12 cellular contexts compared by ENCODE assay signal in the genomic region with DNA sequence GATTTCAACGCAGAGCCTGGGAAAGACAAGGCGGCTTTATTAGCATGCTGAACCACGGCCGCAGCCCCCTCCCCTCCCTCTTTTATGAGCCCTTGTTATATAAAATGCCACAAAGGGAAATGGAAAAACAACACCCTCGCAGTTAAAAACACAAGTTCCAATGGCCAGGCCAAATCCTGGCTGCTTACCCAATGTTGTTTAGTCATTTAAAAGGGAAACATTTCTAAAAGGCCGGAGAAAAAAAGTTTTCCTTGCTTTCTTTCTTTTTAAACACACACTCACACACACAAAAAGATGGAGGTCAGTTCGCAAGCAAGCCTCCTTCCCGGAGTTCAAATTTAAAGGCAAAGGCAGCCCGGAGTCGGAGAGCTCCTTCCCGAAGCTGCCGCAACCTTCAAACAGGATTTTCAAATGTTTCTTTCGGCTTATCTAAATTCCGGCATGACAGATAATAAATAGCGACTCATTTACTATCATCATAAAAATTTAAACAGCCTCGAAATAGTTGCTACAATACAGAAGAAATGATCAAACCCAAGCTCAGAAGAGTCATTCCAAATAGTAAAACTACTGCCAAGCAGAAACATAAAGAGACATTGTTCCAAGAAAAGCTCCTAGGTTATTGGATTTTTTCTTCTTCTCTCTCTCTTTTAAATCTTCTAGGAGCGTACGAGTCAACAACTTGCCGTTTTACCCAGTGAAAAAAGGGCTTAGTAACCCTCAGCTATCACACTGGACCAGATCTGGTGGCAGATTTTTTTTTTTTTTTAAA. TPM values are rescaled to one million over a fixed set of nuclear protein-coding genes. Genes with fewer than 3 reads are reported as not detected.
A peak's percentile ranks its signal among the peaks of the same experiment; 100 is the strongest.
DNase-seq lines count a peak whose midpoint lies in the region; ATAC-seq and TF ChIP-seq lines count a peak whose summit lies in the region.
"Had no signal": no experiment of that assay in that cellular context is flagged by ENCODE, and none has a peak within 500 bp of the region (broad histone marks: within the 10 kb centered on the region; RNA-seq: fewer than 3 reads in every experiment).

No MANE protein-coding gene starts in this region.

- no peak overlapping the region for H3K14ac ChIP-seq in mesenchymal stem cell (ENCODE audit: low read length in 2 of 2)

- H3K4me2 ChIP-seq in mesenchymal stem cell (ENCODE audit: low read length, poor library complexity, severe bottlenecking) = no peak overlapping the region

- H3K4me1 ChIP-seq in tibial nerve = peaks cover 0 to 46% (median 21%) of the 10 kb centered on the region in 4 donors
- peaks cover 26% of the 10 kb centered on the region for H3K4me1 ChIP-seq in mesenchymal stem cell (ENCODE audit: control insufficient read depth, insufficient read depth, low read depth, low read length)
- H3K4me1 ChIP-seq: A549 had no signal

- no peak overlapping the region for H2AFZ ChIP-seq in mesenchymal stem cell (ENCODE audit: low read depth, low read length)

- no peak for ATAC-seq in activated T-cell treated with anti-CD3 and anti-CD28 coated beads, Interleukin-2, amount 50 U/mL, for 4 hours
- ATAC-seq: A549 had no signal

- TF ChIP-seq POLR2A in tibial nerve (IDR thresholded peaks at IDR 0.05) = no peak

- H3K79me1 ChIP-seq in mesenchymal stem cell (replicated peaks; ENCODE audit: low read length, poor library complexity, severe bottlenecking) = no peaks in the 10 kb centered on the region

- WGBS in tibial nerve, 2 donors = 3 to 4% methylated on average over 19 of the region's 19 CpGs
- WGBS in mesenchymal stem cell = 7% methylated on average over 18 of the region's 19 CpGs

- no peak for TF ChIP-seq EP300 in tibial nerve (IDR thresholded peaks at IDR 0.05)

- H4K91ac ChIP-seq in mesenchymal stem cell (ENCODE audit: low read length) = no peak overlapping the region

- no peak overlapping the region for H3K18ac ChIP-seq in mesenchymal stem cell (ENCODE audit: low read depth in 1 of 2, low read length in 2 of 2)

- TF ChIP-seq CTCF in coronary artery (IDR thresholded peaks at IDR 0.05) = no peak
- no peak for TF ChIP-seq CTCF in tibial nerve (IDR thresholded peaks at IDR 0.05)

- no peaks in the 10 kb centered on the region for H3K36me3 Mint-ChIP-seq in activated T-cell treated with anti-CD3 and anti-CD28 coated beads, Interleukin-2, amount 50 U/mL, for 4 hours (ENCODE audit: insufficient read depth)

- H3K36me3 ChIP-seq in tibial nerve (peaks cover 0 to 3% (median 0%) of the 10 kb centered on the region in 3 donors), mesenchymal stem cell (ENCODE audit: control insufficient read depth in 1 of 2, insufficient read depth in 2 of 2, low read depth in 1 of 2, low read length in 2 of 2) (no peaks in the 10 kb centered on the region)

- H4K8ac ChIP-seq in mesenchymal stem cell (ENCODE audit: low read length) = no peak overlapping the region

- H2BK5ac ChIP-seq in mesenchymal stem cell (ENCODE audit: low read depth, low read length, poor library complexity, severe bottlenecking) = no peak overlapping the region

- H2BK15ac ChIP-seq in mesenchymal stem cell (ENCODE audit: low read depth, poor library complexity, severe bottlenecking) = no peak overlapping the region

- peaks cover 70% of the 10 kb centered on the region for H3K27me3 Mint-ChIP-seq in activated T-cell treated with anti-CD3 and anti-CD28 coated beads, Interleukin-2, amount 50 U/mL, for 4 hours (ENCODE audit: low read depth)

- H3K4ac ChIP-seq in mesenchymal stem cell (ENCODE audit: low read depth in 1 of 2, low read length in 2 of 2) = no peak overlapping the region

- H3K23ac ChIP-seq in mesenchymal stem cell (ENCODE audit: low read length in 2 of 2) = no peak overlapping the region

- peak overlapping the region in 1 of 2 donors; percentile 5 for H3K27ac ChIP-seq in coronary artery
- H3K27ac ChIP-seq in tibial nerve = peak overlapping the region; percentile 32 to 84 (median 63)
- H3K27ac ChIP-seq in mesenchymal stem cell (ENCODE audit: low read length, poor library complexity, severe bottlenecking) = no peak overlapping the region
- H3K27ac ChIP-seq: A549 had no signal

- DNase-seq in activated T-cell treated with anti-CD3 and anti-CD28 coated beads, Interleukin-2, amount 50 U/mL, for 4 hours = no peak
- DNase-seq in activated T-cell treated with anti-CD3 and anti-CD28 coated beads, Interleukin-2, amount 50 U/mL, for 1 hour = no peak
- DNase-seq in coronary artery (ENCODE audit: low spot score) = no peak
- DNase-seq in myocyte (ENCODE audit: low read depth) = peak; percentile 1
- DNase-seq in tibial nerve (ENCODE audit: low spot score in 2 of 2) = no peak
- no peak for DNase-seq in mesenchymal stem cell
- DNase-seq in NCI-H748 (lab: John Stamatoyannopoulos, UW; ENCODE audit: unreplicated experiment) = no peak
- DNase-seq in SHP77 (lab: John Stamatoyannopoulos, UW) = no peak
- DNase-seq: activated CD4-positive, alpha-beta T cell treated with anti-CD3 and anti-CD28 coated beads, Interleukin-2, amount 50 U/mL, for 1 hour; NCI-H1694 had no signal

- H3K4me1 Mint-ChIP-seq in activated T-cell treated with anti-CD3 and anti-CD28 coated beads, Interleukin-2, amount 50 U/mL, for 4 hours (ENCODE audit: low read depth) = peaks cover 14% of the 10 kb centered on the region

- H3K9me3 ChIP-seq in tibial nerve = no peaks in the 10 kb centered on the region
- H3K9me3 ChIP-seq in mesenchymal stem cell (ENCODE audit: control insufficient read depth, low read length) = no peaks in the 10 kb centered on the region
- H3K9me3 ChIP-seq: A549 had no signal

- no peak overlapping the region for H2BK12ac ChIP-seq in mesenchymal stem cell (ENCODE audit: low read length in 2 of 2)

- H3K4me3 Mint-ChIP-seq in activated T-cell treated with anti-CD3 and anti-CD28 coated beads, Interleukin-2, amount 50 U/mL, for 4 hours = peak overlapping the region; percentile 40

- H3K9ac ChIP-seq in mesenchymal stem cell (ENCODE audit: low read length) = no peak overlapping the region

- H3K27me3 ChIP-seq in tibial nerve (peaks cover 0 to 31% of the 10 kb centered on the region in 2 donors), mesenchymal stem cell (ENCODE audit: control insufficient read depth in 1 of 2, insufficient read depth in 1 of 2, low read length in 2 of 2) (peaks cover 60 to 63% of the 10 kb centered on the region in 2 experiments)

- no peak overlapping the region for H2AK5ac ChIP-seq in mesenchymal stem cell (ENCODE audit: low read length, severe bottlenecking)

- H3K4me3 ChIP-seq in coronary artery (peak overlapping the region; percentile 74), tibial nerve (peak overlapping the region; percentile 28 to 66 (median 38)), mesenchymal stem cell (ENCODE audit: insufficient read depth in 1 of 2, low read depth in 1 of 2, low read length in 2 of 2) (no peak overlapping the region)
- H3K4me3 ChIP-seq: A549 had no signal

- no peak overlapping the region for H2BK120ac ChIP-seq in mesenchymal stem cell (ENCODE audit: low read depth, low read length)

- no peaks in the 10 kb centered on the region for H3K9me3 Mint-ChIP-seq in activated T-cell treated with anti-CD3 and anti-CD28 coated beads, Interleukin-2, amount 50 U/mL, for 4 hours

RNA-seq across cellular contexts. Expression of a gene that starts 3.5 kb away (rescaled TPM):
- total RNA-seq in activated T-cell treated with anti-CD3 and anti-CD28 coated beads, Interleukin-2, amount 50 U/mL, for 4 hours = under 1 TPM in 1 of 3 donors, not detected in 2; 0.26 TPM
- total RNA-seq in myocyte (0.35 and 1.9 TPM in 2 replicates), tibial nerve (1 to 10 TPM in 1 of 4 donors, under 1 TPM in 2, not detected in 1; 0.39 to 4.2 (median 0.90) TPM)
- polyA plus RNA-seq in myocyte (2012) = 0.34 TPM
- polyA plus RNA-seq in mesenchymal stem cell (2013, experiment 1 of 2) = 0.11 TPM
- 0.05 TPM for polyA plus RNA-seq in mesenchymal stem cell (2013, experiment 2 of 2)
- polyA plus RNA-seq: keratinocyte had no signal

Comparison
In these comparisons a context has a peak if more than half of its experiments do, and no peak if none do; other contexts are left out.
1. H3K4me3 ChIP-seq: peak in coronary artery (single experiment) and tibial nerve (4 of 4); none in mesenchymal stem cell (0 of 2).